ENCODE assay signal across 20 cellular contexts in genomic region chr10:123399276-123399839, GRCh38.
DNase-seq lines count a peak whose midpoint lies in the region; ATAC-seq and TF ChIP-seq lines count a peak whose summit lies in the region.
"Had no signal": no experiment of that assay in that cellular context is flagged by ENCODE, and none has a peak within 500 bp of the region (broad histone marks: within the 10 kb centered on the region; RNA-seq: fewer than 3 reads in every experiment).

No MANE protein-coding gene starts in this region.

- H3K18ac ChIP-seq in trophoblast cell (ENCODE audit: low read length) = no peak overlapping the region

- H3K27me3 Mint-ChIP-seq in endothelial cell (ENCODE audit: unreplicated experiment) = peaks cover 5% of the 10 kb centered on the region

- H3K79me2 ChIP-seq in MM.1S (ENCODE audit: low read length) = no peaks in the 10 kb centered on the region
- no peaks in the 10 kb centered on the region for H3K79me2 ChIP-seq in trophoblast cell (ENCODE audit: control insufficient read depth, insufficient read depth, low read length, poor library complexity)

- peaks cover 48% of the 10 kb centered on the region for H3F3A ChIP-seq in MM.1S (ENCODE audit: insufficient read depth, low read length)

- H3K9me3 ChIP-seq in MM.1S (replicated peaks; ENCODE audit: insufficient read depth, low read length) = no peaks in the 10 kb centered on the region
- H3K9me3 ChIP-seq in trophoblast cell (ENCODE audit: insufficient read depth, low read depth, low read length) = peaks cover 16% of the 10 kb centered on the region

- H4K8ac ChIP-seq in trophoblast cell (ENCODE audit: low read depth, low read length) = no peak overlapping the region

- H3K4me2 ChIP-seq in MM.1S (ENCODE audit: low read depth, low read length) (peak overlapping the region; percentile 32), trophoblast cell (ENCODE audit: low read length) (no peak overlapping the region)

- no peak overlapping the region for H3K27ac Mint-ChIP-seq in endothelial cell (ENCODE audit: unreplicated experiment)
- H3K27ac Mint-ChIP-seq: CD8-positive, alpha-beta T cell; HFFc6 had no signal

- no peak overlapping the region for H3K4ac ChIP-seq in trophoblast cell (ENCODE audit: low read depth, low read length)

- H3K9me2 ChIP-seq in MM.1S (replicated peaks; ENCODE audit: insufficient read depth, low read length) = no peaks in the 10 kb centered on the region

- TF ChIP-seq CTCF in GM12865 (IDR thresholded peaks at IDR 0.05; ENCODE audit: insufficient read depth, low read depth, low read length, missing control alignments) = no peak
- no peak for TF ChIP-seq CTCF in MM.1S (IDR thresholded peaks at IDR 0.05; ENCODE audit: low read length)
- TF ChIP-seq CTCF in endothelial cell (IDR thresholded peaks at IDR 0.05; ENCODE audit: unreplicated experiment) = no peak

- H3K36me3 ChIP-seq in MM.1S (replicated peaks; ENCODE audit: insufficient read depth, low read length) (no peaks in the 10 kb centered on the region), trophoblast cell (ENCODE audit: control insufficient read depth in 1 of 2, insufficient read depth in 2 of 2, low read length in 2 of 2) (no peaks in the 10 kb centered on the region)

- no peaks in the 10 kb centered on the region for H3K79me1 ChIP-seq in trophoblast cell (ENCODE audit: low read length)

- peak overlapping the region; percentile 45; the same call in 1 of the 2 replicates for H3K9ac ChIP-seq in MM.1S (ENCODE audit: low read length)
- no peak overlapping the region for H3K9ac ChIP-seq in trophoblast cell (ENCODE audit: low read length)

- no peaks in the 10 kb centered on the region for H4K20me1 ChIP-seq in MM.1S (ENCODE audit: insufficient read depth, low read length)

- no peak overlapping the region for H2BK12ac ChIP-seq in trophoblast cell (ENCODE audit: low read length)

- WGBS in trophoblast cell (ENCODE audit: extremely low coverage, insufficient coverage, insufficient read length) = no CpG with 5 or more reads among the region's 12 CpGs

- no peak overlapping the region for H4K12ac ChIP-seq in trophoblast cell (ENCODE audit: low read depth, low read length)

- H3K9me3 Mint-ChIP-seq in endothelial cell (ENCODE audit: unreplicated experiment) = peaks cover 1% of the 10 kb centered on the region

- no peaks in the 10 kb centered on the region for H3K27me3 ChIP-seq in MM.1S (replicated peaks; ENCODE audit: insufficient read depth, low read length)
- no peaks in the 10 kb centered on the region for H3K27me3 ChIP-seq in trophoblast cell (ENCODE audit: insufficient read depth, low read length)

- H2BK120ac ChIP-seq in trophoblast cell (ENCODE audit: insufficient read depth, low read length, poor library complexity) = no peak overlapping the region

- H2AK5ac ChIP-seq in trophoblast cell (ENCODE audit: low read length) = no peak overlapping the region

- DNase-seq in GM12865 (ENCODE audit: low read depth) (peak; percentile 69), MM.1S (no peak), endothelial cell (ENCODE audit: low spot score) (no peak), trophoblast cell (no peak), left ventricle myocardium superior (no peak), NCI-H2171 treated with DMSO at 0.1 percent for 48 hours (lab: John Stamatoyannopoulos, UW) (no peak)
- DNase-seq: C1 segment of cervical spinal cord; CD8-positive, alpha-beta T cell; DND-41; H7; HFFc6; NCI-H1105; NCI-H146; NCI-H2029; NCI-H226; NCI-H510A treated with DMSO at 0.1 percent for 48 hours; NCI-H748 treated with DMSO at 0.1 percent for 48 hours; Right ventricle myocardium superior had no signal

- H3K14ac ChIP-seq in trophoblast cell (ENCODE audit: low read length) = no peak overlapping the region

- H2AFZ ChIP-seq in MM.1S (ENCODE audit: low read length) (no peak overlapping the region), trophoblast cell (ENCODE audit: insufficient read depth, low read length, poor library complexity) (no peak overlapping the region)

- no peak overlapping the region for H4K91ac ChIP-seq in trophoblast cell (ENCODE audit: low read depth, low read length)

- peaks cover 17% of the 10 kb centered on the region for H3K36me3 Mint-ChIP-seq in endothelial cell (ENCODE audit: low read depth, unreplicated experiment)
- H3K36me3 Mint-ChIP-seq: CD8-positive, alpha-beta T cell had no signal

- peaks cover 75% of the 10 kb centered on the region for H3K4me1 ChIP-seq in MM.1S (ENCODE audit: low read length)
- no peaks in the 10 kb centered on the region for H3K4me1 ChIP-seq in trophoblast cell (ENCODE audit: control insufficient read depth in 1 of 2, insufficient read depth in 2 of 2, low read length in 2 of 2)

- H3K27ac ChIP-seq in MM.1S (ENCODE audit: low read length) (peak overlapping the region; percentile 96), trophoblast cell (ENCODE audit: low read depth, low read length) (no peak overlapping the region)

- H2BK5ac ChIP-seq in trophoblast cell (ENCODE audit: low read depth, low read length, poor library complexity) = no peak overlapping the region

- intact Hi-C loops in left ventricle myocardium superior (cut with micrococcal nuclease) = no loop called here

- no peak overlapping the region for H3K23ac ChIP-seq in trophoblast cell (ENCODE audit: low read length)

- ATAC-seq in GM19395 (IDR thresholded peaks at IDR 0.05; ENCODE audit: unreplicated experiment) (no peak), left ventricle myocardium superior (no peak)
- ATAC-seq: CD8-positive, alpha-beta T cell; K562 had no signal

- peak overlapping the region; percentile 47 for H3K4me3 Mint-ChIP-seq in endothelial cell (ENCODE audit: unreplicated experiment)
- H3K4me3 Mint-ChIP-seq: CD8-positive, alpha-beta T cell; HFFc6 had no signal

- peaks cover 2% of the 10 kb centered on the region for H3K4me1 Mint-ChIP-seq in endothelial cell (ENCODE audit: unreplicated experiment)

- peak overlapping the region; percentile 51 for H3K4me3 ChIP-seq in GM12865 (ENCODE audit: low read depth, low read length)
- H3K4me3 ChIP-seq in MM.1S (ENCODE audit: low read length) = no peak overlapping the region
- H3K4me3 ChIP-seq in trophoblast cell (ENCODE audit: low read depth, low read length) = no peak overlapping the region
- H3K4me3 ChIP-seq: K562 had no signal
